9 cellular contexts compared by ENCODE assay signal in the genomic region with DNA sequence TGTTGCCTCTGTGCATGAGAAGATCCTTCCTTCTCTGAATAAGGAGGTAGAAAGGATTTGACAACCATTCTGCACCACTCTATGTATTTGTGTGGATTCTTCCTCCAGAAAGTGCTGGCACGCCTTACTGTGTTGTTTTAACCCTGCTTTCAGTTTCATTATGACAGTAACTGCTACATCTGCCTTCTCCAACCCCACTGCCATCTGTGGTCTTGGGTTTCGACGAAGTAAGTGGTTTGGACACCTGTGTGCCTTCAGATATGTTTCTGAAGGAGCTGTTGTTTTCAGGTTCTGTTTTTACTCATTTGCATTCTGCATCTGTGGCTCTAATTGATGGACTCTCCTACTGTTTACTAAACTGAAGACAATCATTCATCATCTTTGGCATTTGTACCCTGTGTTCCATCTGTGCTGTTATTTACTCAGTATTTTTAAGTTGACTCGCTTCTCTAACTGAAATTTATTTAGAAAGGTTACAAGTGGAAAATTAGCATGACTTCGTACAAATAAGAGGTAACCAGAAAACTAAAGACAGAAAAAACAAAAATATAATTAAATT. TPM values are rescaled to one million over a fixed set of nuclear protein-coding genes. Genes with fewer than 3 reads are reported as not detected.
A peak's percentile ranks its signal among the peaks of the same experiment; 100 is the strongest.
DNase-seq lines count a peak whose midpoint lies in the region; ATAC-seq, FAIRE-seq and TF ChIP-seq lines count a peak whose summit lies in the region.
"Had no signal": no experiment of that assay in that cellular context is flagged by ENCODE, and none has a peak within 500 bp of the region (broad histone marks: within the 10 kb centered on the region; RNA-seq: fewer than 3 reads in every experiment).

No MANE protein-coding gene starts in this region.

- no peaks in the 10 kb centered on the region for H3K36me3 ChIP-seq in endothelial cell of umbilical vein (ENCODE audit: control insufficient read depth in 2 of 2, extremely low read depth in 1 of 2, insufficient read depth in 2 of 2, low read length in 2 of 2)

- dilution Hi-C loops in endothelial cell of umbilical vein (cut with MboI; ENCODE audit: extremely low pct_ligation_motif_present, low sequenced_read_pairs), result no loop called here

- peak; percentile 16 for DNase-seq in COLO668 (lab: John Stamatoyannopoulos, UW; ENCODE audit: unreplicated experiment)
- peak in 4 of 5 donors; percentile 28 to 97 (median 40) for DNase-seq in T-helper 1 cell
- no peak for DNase-seq in endothelial cell of umbilical vein (ENCODE audit: low read depth, low spot score)
- no peak for DNase-seq in AG20443 (ENCODE audit: low spot score)
- no peak for DNase-seq in NCI-H128 (lab: John Stamatoyannopoulos, UW; ENCODE audit: unreplicated experiment)
- no peak for DNase-seq in kidney glomerular epithelial cell (lab: John Stamatoyannopoulos, UW)

- intact Hi-C loops in endothelial cell of umbilical vein (cut with micrococcal nuclease), result no loop called here

- peak; percentile 49 for FAIRE-seq in endothelial cell of umbilical vein (lab: Jason Lieb, UNC)
- FAIRE-seq: bronchial epithelial cell had no signal

- ATAC-seq in GM19372 (IDR thresholded peaks at IDR 0.05; ENCODE audit: low read depth, unreplicated experiment) (peak; percentile 95), HG03378 (IDR thresholded peaks at IDR 0.05; ENCODE audit: unreplicated experiment) (peak; percentile 98)

- peaks cover 22 to 39% of the 10 kb centered on the region in 2 experiments for H3K27me3 ChIP-seq in endothelial cell of umbilical vein (ENCODE audit: control insufficient read depth in 2 of 2, insufficient read depth in 2 of 2, low read length in 2 of 2)

- no peak for TF ChIP-seq CTCF in endothelial cell of umbilical vein (IDR thresholded peaks at IDR 0.05; ENCODE audit: extremely low read depth in 1 of 2, insufficient read depth in 1 of 2, low read depth in 1 of 2, low read length in 2 of 2)

- H3K4me3 ChIP-seq in endothelial cell of umbilical vein (replicated peaks in 1 of 3; ENCODE audit: insufficient read depth in 1 of 3, low read depth in 1 of 3, low read length in 3 of 3), result no peak overlapping the region

- H3K4me2 ChIP-seq in endothelial cell of umbilical vein (ENCODE audit: insufficient read depth, low read length), result no peak overlapping the region

- no peak overlapping the region for H3K27ac ChIP-seq in endothelial cell of umbilical vein (ENCODE audit: insufficient read depth, low read depth, low read length)

- no peaks in the 10 kb centered on the region for H3K79me2 ChIP-seq in endothelial cell of umbilical vein (ENCODE audit: control insufficient read depth, insufficient read depth, low read length)

- no peaks in the 10 kb centered on the region for H3K9me1 ChIP-seq in endothelial cell of umbilical vein (replicated peaks; ENCODE audit: control insufficient read depth, extremely low read depth, insufficient read depth, low read length)

- peaks cover 4% of the 10 kb centered on the region for H3K4me1 ChIP-seq in endothelial cell of umbilical vein (ENCODE audit: control insufficient read depth, extremely low read depth, insufficient read depth, low read length)

- no peaks in the 10 kb centered on the region for H3K9me3 ChIP-seq in endothelial cell of umbilical vein (replicated peaks; ENCODE audit: control insufficient read depth, insufficient read depth, low read length)

- no TSS peak for BruUV-seq in endothelial cell of umbilical vein (replicated peaks; lab: Mats Ljungman, UMichigan)

- H3K9ac ChIP-seq in endothelial cell of umbilical vein (replicated peaks; ENCODE audit: extremely low read depth, insufficient read depth, low read length), result no peak overlapping the region

- H2AFZ ChIP-seq in endothelial cell of umbilical vein (ENCODE audit: low read depth, low read length), result no peak overlapping the region

- TF ChIP-seq POLR2A in endothelial cell of umbilical vein (IDR thresholded peaks at IDR 0.05; ENCODE audit: low read depth, low read length), result no peak

- POLR2A ChIA-PET in endothelial cell of umbilical vein (lab: Charles Lee), result no interaction called here

- H4K20me1 ChIP-seq in endothelial cell of umbilical vein (replicated peaks; ENCODE audit: control insufficient read depth, extremely low read depth, insufficient read depth, low read length), result no peaks in the 10 kb centered on the region

- CTCF ChIA-PET in endothelial cell of umbilical vein (lab: Charles Lee), result interaction anchor here (1.3 to 7.8 kb wide), 2 partner anchors 27 to 505 kb away, joined by 3 to 99 read pairs; no protein-coding TSS in a partner anchor

TF ChIP-seq in endothelial cell of umbilical vein, 7 proteins besides CTCF, POLR2A, EP300 and RAD21:
- TF ChIP-seq JUN (IDR thresholded peaks at IDR 0.05; ENCODE audit: borderline replicate concordance, insufficient read depth, insufficient read length, low read depth) (no peak), MYC (IDR thresholded peaks at IDR 0.05; ENCODE audit: low read depth, low read length) (no peak), POLR2AphosphoS5 (IDR thresholded peaks at IDR 0.05; ENCODE audit: insufficient read depth, low read depth, low read length) (no peak), EZH2 (IDR thresholded peaks at IDR 0.05; ENCODE audit: borderline replicate concordance, low read depth, low read length, severe bottlenecking) (no peak), FOS (IDR thresholded peaks at IDR 0.05; ENCODE audit: borderline replicate concordance, insufficient read depth, low read length) (no peak), GATA2 (IDR thresholded peaks at IDR 0.05; ENCODE audit: insufficient read depth, insufficient read length, low read depth, low read length) (no peak)
- TF ChIP-seq, protein P1, sequence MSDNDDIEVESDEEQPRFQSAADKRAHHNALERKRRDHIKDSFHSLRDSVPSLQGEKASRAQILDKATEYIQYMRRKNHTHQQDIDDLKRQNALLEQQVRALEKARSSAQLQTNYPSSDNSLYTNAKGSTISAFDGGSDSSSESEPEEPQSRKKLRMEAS (IDR thresholded peaks at IDR 0.05; ENCODE audit: insufficient read depth, insufficient read length), result no peak
TF ChIP-seq in endothelial cell of umbilical vein: peak in this region for 0.

RNA-seq across cellular contexts. Expression of a gene that starts 4.1 kb away (rescaled TPM):
- total RNA-seq in endothelial cell of umbilical vein, result not detected in 2 replicates
- not detected in 2 replicates for polyA plus RNA-seq in endothelial cell of umbilical vein
- polyA plus RNA-seq in endothelial cell of umbilical vein (2011; cell fraction: cytosol; rRNA removed), result not detected in 2 replicates
- not detected in 2 replicates for polyA plus RNA-seq in endothelial cell of umbilical vein (2011; cell fraction: nucleus; rRNA removed)
- polyA plus RNA-seq in endothelial cell of umbilical vein (2012), result not detected in 2 replicates
- polyA minus RNA-seq in endothelial cell of umbilical vein, result not detected in 2 replicates
- polyA minus RNA-seq in endothelial cell of umbilical vein (2011; cell fraction: cytosol; rRNA and poly(A)+ RNA removed), result not detected
- not detected in 2 replicates for polyA minus RNA-seq in endothelial cell of umbilical vein (2011; cell fraction: nucleus; rRNA and poly(A)+ RNA removed)
- total RNA-seq: bronchial epithelial cell had no signal

RNA-seq across cellular contexts. Expression of a gene that starts 18.0 kb away (rescaled TPM):
- total RNA-seq in endothelial cell of umbilical vein, result 22.9 and 23.7 TPM in 2 replicates
- polyA plus RNA-seq in endothelial cell of umbilical vein, result 0.72 and 0.91 TPM in 2 replicates
- 2.1 TPM in 2 replicates for polyA plus RNA-seq in endothelial cell of umbilical vein (2011; cell fraction: cytosol; rRNA removed)
- 8.8 and 11.2 TPM in 2 replicates for polyA plus RNA-seq in endothelial cell of umbilical vein (2011; cell fraction: nucleus; rRNA removed)
- polyA plus RNA-seq in endothelial cell of umbilical vein (2012), result 2.2 and 4.9 TPM in 2 replicates
- 9.0 and 10.8 TPM in 2 replicates for polyA minus RNA-seq in endothelial cell of umbilical vein
- polyA minus RNA-seq in endothelial cell of umbilical vein (2011; cell fraction: cytosol; rRNA and poly(A)+ RNA removed), result 3.8 TPM
- polyA minus RNA-seq in endothelial cell of umbilical vein (2011; cell fraction: nucleus; rRNA and poly(A)+ RNA removed), result 38.6 and 50.5 TPM in 2 replicates

Comparison
In these comparisons a context has a peak if more than half of its experiments do, and no peak if none do; other contexts are left out.
1. DNase-seq: peak in COLO668 (single experiment) and T-helper 1 cell (4 of 5); none in endothelial cell of umbilical vein (single experiment), AG20443 (single experiment), NCI-H128 (single experiment) and kidney glomerular epithelial cell (single experiment).